ENCODE assay signal across 8 cellular contexts in the genomic region with DNA sequence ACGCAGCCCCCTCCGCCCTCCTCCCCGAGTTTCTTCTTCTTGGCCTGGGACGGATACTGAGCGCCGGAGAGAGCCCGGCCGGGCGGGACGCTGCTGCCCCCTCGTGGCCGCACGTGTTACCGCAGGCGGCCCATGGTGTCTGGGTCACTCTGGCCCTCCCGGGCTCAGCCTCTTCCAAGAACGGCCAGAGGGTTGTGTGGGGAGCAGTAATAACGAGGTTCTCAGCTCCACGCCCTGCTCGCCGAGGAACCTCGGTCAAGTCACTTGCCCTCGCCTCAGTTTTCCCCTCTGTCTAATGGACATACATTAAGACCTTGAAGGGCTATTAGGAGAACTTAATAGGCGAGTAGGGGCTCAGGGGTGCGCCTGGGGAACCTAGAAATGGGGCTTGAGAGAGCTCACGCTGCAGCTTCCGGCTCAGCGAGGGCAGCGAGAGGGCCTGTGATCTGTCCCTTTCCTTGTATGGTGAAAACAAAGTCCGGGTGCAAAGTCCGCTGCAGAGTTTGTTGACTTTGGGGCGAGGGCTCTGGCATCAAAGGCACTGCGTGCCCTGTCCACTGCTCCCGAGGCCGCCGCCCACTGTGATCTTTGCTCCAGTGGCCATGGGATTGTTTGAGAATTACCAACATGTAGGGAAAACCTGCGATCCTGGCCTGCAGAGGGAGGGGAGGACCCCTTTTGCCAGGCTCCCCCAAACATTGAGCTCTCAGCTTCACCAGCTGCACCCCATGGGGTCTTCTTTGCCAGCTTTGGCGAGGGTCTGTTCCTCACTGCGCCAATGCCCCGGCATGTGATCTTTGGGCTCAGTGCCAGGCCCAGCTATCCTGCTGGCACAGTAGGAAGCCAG. TPM values are rescaled to one million over a fixed set of nuclear protein-coding genes. Genes with fewer than 3 reads are reported as not detected.
DNase-seq lines count a peak whose midpoint lies in the region; ATAC-seq, FAIRE-seq and TF ChIP-seq lines count a peak whose summit lies in the region.

No MANE protein-coding gene starts in this region.

- peak overlapping the region; percentile 94 for H3K4me2 ChIP-seq in HepG2 (ENCODE audit: low read depth, low read length)

- H3K4me3 ChIP-seq in HepG2 (replicated peaks in 1 of 3; ENCODE audit: insufficient read depth in 1 of 3, low read depth in 2 of 3, low read length in 3 of 3): peak overlapping the region; percentile 68 to 83 (median 69)

- H3K27me3 ChIP-seq in HepG2 (ENCODE audit: control insufficient read depth in 1 of 2, insufficient read depth in 2 of 2, low read length in 2 of 2): no peaks in the 10 kb centered on the region; a peak in 1 of 5 replicates

- ATAC-seq in GM21576 (IDR thresholded peaks at IDR 0.05; ENCODE audit: unreplicated experiment) (peak; percentile 61), HepG2 (peak; percentile 85), GM19023 (IDR thresholded peaks at IDR 0.05; ENCODE audit: unreplicated experiment) (no peak)

- CTCF ChIA-PET in HepG2 (lab: Yijun Ruan, JAX; ENCODE audit: low intra/inter-chr PET ratio, low total read pairs): interaction anchor here (1.1 to 3.0 kb wide), 6 partner anchors 12 to 89 kb away, joined by 3 to 43 read pairs (median 7); partner anchors contain the start of genes C11orf24 and KMT5B

- peaks cover 59% of the 10 kb centered on the region for H3K4me1 ChIP-seq in HepG2 (ENCODE audit: insufficient read depth, low read length)

- BruUV-seq in HepG2 (replicated peaks; lab: Mats Ljungman, UMichigan): TSS peak; percentile 66

- FAIRE-seq in HepG2 (lab: Jason Lieb, UNC): peak; percentile 90

- intact Hi-C loops in HepG2 (cut with micrococcal nuclease; ENCODE audit: unreplicated experiment): loop anchor here (1.0 to 2.0 kb wide), 6 partner anchors 17 to 149 kb away; partner anchors contain the start of genes C11orf24 and KMT5B

- no peaks in the 10 kb centered on the region for H3K9me3 ChIP-seq in HepG2 (ENCODE audit: low read length)

- H3K79me2 ChIP-seq in HepG2 (ENCODE audit: insufficient read depth, low read length): peaks cover 30% of the 10 kb centered on the region

- peak; percentile 73 to 81 for TF ChIP-seq POLR2A in HepG2 (IDR thresholded peaks at IDR 0.05; ENCODE audit: insufficient read depth in 1 of 2, low read depth in 2 of 2, low read length in 2 of 2)

- H2AFZ ChIP-seq in HepG2 (ENCODE audit: low read length): no peak overlapping the region

- in situ Hi-C loops in HepG2 (cut with HindIII; ENCODE audit: extremely low pct_ligation_motif_present, low pct_unique_long_range_greater_than_20kb): loop anchor here (5.0 kb wide), 2 partner anchors 41 to 86 kb away; partner anchors contain the start of gene KMT5B

- H3K36me3 ChIP-seq in HepG2 (replicated peaks in 1 of 2; ENCODE audit: control insufficient read depth in 1 of 2, insufficient read depth in 2 of 2, low read length in 2 of 2): 0 out of 5 replicates have a peak, but pooled peaks cover 0 to 5% of the 10 kb centered on the region in 2 experiments

- DNase-seq in C1 segment of cervical spinal cord (lab: John Stamatoyannopoulos, UW) (peak in 12 of 14 donors; percentile 12 to 83 (median 53)), NCI-H345 (lab: John Stamatoyannopoulos, UW) (peak; percentile 50), cerebellum (ENCODE audit: low spot score) (peak; percentile 73), HepG2 (ENCODE audit: low spot score) (peak; percentile 98)
- peak; percentile 53 to 71 for DNase-seq in activated CD4-positive, alpha-beta T cell treated with anti-CD3 and anti-CD28 coated beads for 24 hours (ENCODE audit: low read depth in 2 of 2)
- peak; percentile 71 for DNase-seq in stimulated activated CD4-positive, alpha-beta T cell treated with anti-CD3 and anti-CD28 coated beads, Interleukin-4, amount 100 ng/mL, for 24 hours

- WGBS in HepG2 (ENCODE audit: low lambda C conversion rate): 1% methylated on average over 17 of the region's 40 CpGs

- TF ChIP-seq EP300 in HepG2 (IDR thresholded peaks at IDR 0.05; ENCODE audit: low read depth in 2 of 2, low read length in 2 of 2) (peak; percentile 98), HepG2 (CRISPR knock-in tag; IDR thresholded peaks at IDR 0.05; ENCODE audit: borderline replicate concordance) (peak; percentile 95)

- H3K9ac ChIP-seq in HepG2 (ENCODE audit: insufficient read depth, low read depth, low read length): peak overlapping the region; percentile 99

- TF ChIP-seq CTCF in HepG2 (CRISPR knock-in tag; IDR thresholded peaks at IDR 0.05): peak; percentile 97

- peak overlapping the region; percentile 100 for H3K27ac ChIP-seq in HepG2 (ENCODE audit: extremely low read length, insufficient read depth, low read length)

- TF ChIP-seq RAD21 in HepG2 (CRISPR knock-in tag; IDR thresholded peaks at IDR 0.05): peak; percentile 96

- no peaks in the 10 kb centered on the region for H4K20me1 ChIP-seq in HepG2 (ENCODE audit: insufficient read depth, low read length)

- POLR2A ChIA-PET in HepG2 (lab: Yijun Ruan, JAX): interaction anchor here (0.8 to 8.1 kb wide), 35 partner anchors 8 to 288 kb away, joined by 3 to 220 read pairs (median 10); partner anchors contain the start of genes ALDH3B1, C11orf24, KMT5B and LRP5

TF ChIP-seq in HepG2, 621 proteins besides CTCF, POLR2A, EP300 and RAD21 (continues in another document):
- TF ChIP-seq SOX13 (IDR thresholded peaks at IDR 0.05) (peak; percentile 79), SOX13 (CRISPR knock-in tag; conservative IDR thresholded peaks at IDR 0.05 in 1 of 2, IDR thresholded peaks at IDR 0.05 in 1 of 2) (peak; percentile 79 to 90; a peak in 3 of 4 replicates), ZBTB43 (CRISPR knock-in tag; conservative IDR thresholded peaks at IDR 0.05) (peak; percentile 83), ESRRA (CRISPR knock-in tag; IDR thresholded peaks at IDR 0.05; ENCODE audit: low read depth) (peak; percentile 98), PRMT3 (CRISPR knock-in tag; IDR thresholded peaks at IDR 0.05; ENCODE audit: borderline replicate concordance, low read depth) (no peak), AGO2 (optimal IDR thresholded peaks at IDR 0.05; ENCODE audit: low read depth, low read length) (peak; percentile 54)

RNA-seq across cellular contexts. Expression of gene LRP5, which starts 14.4 kb away (rescaled TPM):
- total RNA-seq in cerebellum (15.7 TPM), HepG2 (2016; rRNA removed; fragmentation: Illumina TruSeq; extraction: Trizol) (23.6 and 40.4 TPM in 2 replicates)
- 19.7 and 22.6 TPM in 2 replicates for total RNA-seq in HepG2 (2016; cell fraction: cytosol; rRNA removed; fragmentation: Illumina TruSeq; extraction: Trizol; ENCODE audit: low read depth)
- 17.6 and 41.1 TPM in 2 replicates for total RNA-seq in HepG2 (2016; cell fraction: insoluble cytoplasmic fraction; rRNA removed; fragmentation: Illumina TruSeq; extraction: Trizol)
- 27.9 and 29.7 TPM in 2 replicates for total RNA-seq in HepG2 (2016; cell fraction: membrane; rRNA removed; fragmentation: Illumina TruSeq; extraction: Trizol)
- 50.9 and 60.6 TPM in 2 replicates for total RNA-seq in HepG2 (2016; cell fraction: nucleus; rRNA removed; fragmentation: Illumina TruSeq; extraction: Trizol)
- 64.0 and 83.4 TPM in 2 replicates for polyA plus RNA-seq in HepG2 (2011; rRNA removed)
- 37.9 and 59.3 TPM in 2 replicates for polyA plus RNA-seq in HepG2 (2011; cell fraction: cytosol; rRNA removed)
- 131 and 158 TPM in 2 replicates for polyA plus RNA-seq in HepG2 (2011; cell fraction: nucleus; rRNA removed)
- polyA plus RNA-seq in HepG2 (2012): 80.7 and 119 TPM in 2 replicates
- polyA plus RNA-seq in HepG2 (2016; cell fraction: cytosol; fragmentation: Illumina TruSeq; extraction: Trizol; ENCODE audit: low read depth): 10.8 and 12.1 TPM in 2 replicates
- polyA plus RNA-seq in HepG2 (2016; cell fraction: insoluble cytoplasmic fraction; fragmentation: Illumina TruSeq; extraction: Trizol; ENCODE audit: low read depth): 25.6 and 36.8 TPM in 2 replicates
- 20.7 and 25.9 TPM in 2 replicates for polyA plus RNA-seq in HepG2 (2016; cell fraction: membrane; fragmentation: Illumina TruSeq; extraction: Trizol; ENCODE audit: low read depth)
- polyA plus RNA-seq in HepG2 (2016; cell fraction: nucleus; fragmentation: Illumina TruSeq; extraction: Trizol; ENCODE audit: insufficient read depth, low read depth): 130 and 133 TPM in 2 replicates
- 49.7 and 219 TPM in 2 replicates for polyA minus RNA-seq in HepG2 (2011; rRNA and poly(A)+ RNA removed; ENCODE audit: low replicate concordance)
- polyA minus RNA-seq in HepG2 (2011; cell fraction: cytosol; rRNA and poly(A)+ RNA removed): 75.4 and 75.5 TPM in 2 replicates
- 58.3 and 59.0 TPM in 2 replicates for polyA minus RNA-seq in HepG2 (2011; cell fraction: nucleus; rRNA and poly(A)+ RNA removed)

RNA-seq across cellular contexts. Expression of gene C11orf24, which starts 26.3 kb away (rescaled TPM):
- total RNA-seq in cerebellum (10.6 TPM), HepG2 (2016; rRNA removed; fragmentation: Illumina TruSeq; extraction: Trizol) (50.8 and 55.5 TPM in 2 replicates)
- 110 and 141 TPM in 2 replicates for total RNA-seq in HepG2 (2016; cell fraction: cytosol; rRNA removed; fragmentation: Illumina TruSeq; extraction: Trizol; ENCODE audit: low read depth)
- 53.9 and 57.2 TPM in 2 replicates for total RNA-seq in HepG2 (2016; cell fraction: insoluble cytoplasmic fraction; rRNA removed; fragmentation: Illumina TruSeq; extraction: Trizol)
- 100.0 and 131 TPM in 2 replicates for total RNA-seq in HepG2 (2016; cell fraction: membrane; rRNA removed; fragmentation: Illumina TruSeq; extraction: Trizol)
- total RNA-seq in HepG2 (2016; cell fraction: nucleus; rRNA removed; fragmentation: Illumina TruSeq; extraction: Trizol): 32.7 and 33.6 TPM in 2 replicates
- 52.9 and 62.4 TPM in 2 replicates for polyA plus RNA-seq in HepG2 (2011; rRNA removed)
- 58.4 and 70.2 TPM in 2 replicates for polyA plus RNA-seq in HepG2 (2011; cell fraction: cytosol; rRNA removed)
- 58.8 and 59.2 TPM in 2 replicates for polyA plus RNA-seq in HepG2 (2011; cell fraction: nucleus; rRNA removed)
- 50.8 and 63.8 TPM in 2 replicates for polyA plus RNA-seq in HepG2 (2012)
- 122 and 158 TPM in 2 replicates for polyA plus RNA-seq in HepG2 (2016; cell fraction: cytosol; fragmentation: Illumina TruSeq; extraction: Trizol; ENCODE audit: low read depth)
- polyA plus RNA-seq in HepG2 (2016; cell fraction: insoluble cytoplasmic fraction; fragmentation: Illumina TruSeq; extraction: Trizol; ENCODE audit: low read depth): 61.2 and 70.0 TPM in 2 replicates
- polyA plus RNA-seq in HepG2 (2016; cell fraction: membrane; fragmentation: Illumina TruSeq; extraction: Trizol; ENCODE audit: low read depth): 97.9 and 125 TPM in 2 replicates
- polyA plus RNA-seq in HepG2 (2016; cell fraction: nucleus; fragmentation: Illumina TruSeq; extraction: Trizol; ENCODE audit: insufficient read depth, low read depth): 71.8 and 76.2 TPM in 2 replicates
- polyA minus RNA-seq in HepG2 (2011; rRNA and poly(A)+ RNA removed; ENCODE audit: low replicate concordance): 53.9 and 60.5 TPM in 2 replicates
- polyA minus RNA-seq in HepG2 (2011; cell fraction: cytosol; rRNA and poly(A)+ RNA removed): 26.4 and 31.4 TPM in 2 replicates
- polyA minus RNA-seq in HepG2 (2011; cell fraction: nucleus; rRNA and poly(A)+ RNA removed): 19.3 and 23.5 TPM in 2 replicates
